In genomic region chr6:53067799-53068442, GRCh38 we compare ENCODE assay signal across 3 cellular contexts.
TF ChIP-seq lines count a peak whose summit lies in the region.

No MANE protein-coding gene starts in this region.

TF ChIP-seq in SK-N-SH, 30 proteins besides CTCF, POLR2A, EP300 and RAD21:
- TF ChIP-seq GATA2 (CRISPR knock-in tag; IDR thresholded peaks at IDR 0.05), result 0 out of 2 replicates have a peak, but pooled peaks have one; percentile 17
- TF ChIP-seq POLR2AphosphoS5 (IDR thresholded peaks at IDR 0.05; ENCODE audit: low read depth, low read length), result no peak

TF ChIP-seq in SK-N-SH treated with all-trans-retinoic acid at 6 μM for 48 hours, 23 proteins besides CTCF, POLR2A, EP300 and RAD21:
- TF ChIP-seq ARNTL (CRISPR knock-in tag; IDR thresholded peaks at IDR 0.05; ENCODE audit: borderline replicate concordance, low read depth) (no peak), TCF4 (CRISPR knock-in tag; IDR thresholded peaks at IDR 0.05; ENCODE audit: borderline replicate concordance) (no peak), ESRRG (CRISPR knock-in tag; IDR thresholded peaks at IDR 0.05) (no peak), CREB5 (CRISPR knock-in tag; IDR thresholded peaks at IDR 0.05; ENCODE audit: low read depth) (no peak)

TF ChIP-seq in K562, 482 proteins besides CTCF, POLR2A, EP300 and RAD21 (continues in another document):
- TF ChIP-seq TAF15 (IDR thresholded peaks at IDR 0.05; ENCODE audit: low read depth, low read length) (no peak), ZNF764 (CRISPR knock-in tag; IDR thresholded peaks at IDR 0.05; ENCODE audit: low read depth) (no peak), POLR2B (IDR thresholded peaks at IDR 0.05; ENCODE audit: low read depth, partially characterized antibody) (no peak), CBFA2T3 (IDR thresholded peaks at IDR 0.05) (peak; percentile 94), MIER1 (IDR thresholded peaks at IDR 0.05; ENCODE audit: low read depth) (no peak), ILF3 (IDR thresholded peaks at IDR 0.05; ENCODE audit: borderline replicate concordance) (peak; percentile 61; the same call in 1 of the 2 replicates), IRF2 (CRISPR knock-in tag; IDR thresholded peaks at IDR 0.05) (no peak), CBX8 (IDR thresholded peaks at IDR 0.05; ENCODE audit: borderline replicate concordance, extremely low read depth, low read depth, low read length, poor library complexity, severe bottlenecking) (no peak), ZNF23 (CRISPR knock-in tag; IDR thresholded peaks at IDR 0.05) (no peak), ZNF24 (IDR thresholded peaks at IDR 0.05) (no peak), ZNF212 (CRISPR knock-in tag; IDR thresholded peaks at IDR 0.05) (no peak), VEZF1 (CRISPR knock-in tag; IDR thresholded peaks at IDR 0.05) (peak; percentile 82), ELF2 (CRISPR knock-in tag; IDR thresholded peaks at IDR 0.05) (no peak), USF2 (CRISPR knock-in tag; IDR thresholded peaks at IDR 0.05) (no peak), ZNF175 (CRISPR knock-in tag; IDR thresholded peaks at IDR 0.05; ENCODE audit: low read depth) (no peak), ZNF592 (IDR thresholded peaks at IDR 0.05) (0 out of 2 replicates have a peak, but pooled peaks have one; percentile 33), ZNF644 (tag; IDR thresholded peaks at IDR 0.05; ENCODE audit: low read depth) (no peak), MGA (IDR thresholded peaks at IDR 0.05) (no peak), ZKSCAN1 (IDR thresholded peaks at IDR 0.05; ENCODE audit: low read depth, low read length) (no peak; the same call in 1 of the 2 replicates), KLF13 (tag; IDR thresholded peaks at IDR 0.05; ENCODE audit: borderline replicate concordance, low read depth) (no peak), NFIX (CRISPR knock-in tag; IDR thresholded peaks at IDR 0.05; ENCODE audit: low read depth) (no peak), BACH1 (tag; IDR thresholded peaks at IDR 0.05) (no peak)
- TF ChIP-seq, protein P1, sequence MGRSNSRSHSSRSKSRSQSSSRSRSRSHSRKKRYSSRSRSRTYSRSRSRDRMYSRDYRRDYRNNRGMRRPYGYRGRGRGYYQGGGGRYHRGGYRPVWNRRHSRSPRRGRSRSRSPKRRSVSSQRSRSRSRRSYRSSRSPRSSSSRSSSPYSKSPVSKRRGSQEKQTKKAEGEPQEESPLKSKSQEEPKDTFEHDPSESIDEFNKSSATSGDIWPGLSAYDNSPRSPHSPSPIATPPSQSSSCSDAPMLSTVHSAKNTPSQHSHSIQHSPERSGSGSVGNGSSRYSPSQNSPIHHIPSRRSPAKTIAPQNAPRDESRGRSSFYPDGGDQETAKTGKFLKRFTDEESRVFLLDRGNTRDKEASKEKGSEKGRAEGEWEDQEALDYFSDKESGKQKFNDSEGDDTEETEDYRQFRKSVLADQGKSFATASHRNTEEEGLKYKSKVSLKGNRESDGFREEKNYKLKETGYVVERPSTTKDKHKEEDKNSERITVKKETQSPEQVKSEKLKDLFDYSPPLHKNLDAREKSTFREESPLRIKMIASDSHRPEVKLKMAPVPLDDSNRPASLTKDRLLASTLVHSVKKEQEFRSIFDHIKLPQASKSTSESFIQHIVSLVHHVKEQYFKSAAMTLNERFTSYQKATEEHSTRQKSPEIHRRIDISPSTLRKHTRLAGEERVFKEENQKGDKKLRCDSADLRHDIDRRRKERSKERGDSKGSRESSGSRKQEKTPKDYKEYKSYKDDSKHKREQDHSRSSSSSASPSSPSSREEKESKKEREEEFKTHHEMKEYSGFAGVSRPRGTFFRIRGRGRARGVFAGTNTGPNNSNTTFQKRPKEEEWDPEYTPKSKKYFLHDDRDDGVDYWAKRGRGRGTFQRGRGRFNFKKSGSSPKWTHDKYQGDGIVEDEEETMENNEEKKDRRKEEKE (IDR thresholded peaks at IDR 0.05; ENCODE audit: borderline replicate concordance in 1 of 2, control insufficient read depth in 1 of 2, low read depth in 2 of 2, low read length in 1 of 2), result 0 out of 4 replicates have a peak, but pooled peaks of 1 of the 2 experiments have one; percentile 42
- TF ChIP-seq, protein P2, sequence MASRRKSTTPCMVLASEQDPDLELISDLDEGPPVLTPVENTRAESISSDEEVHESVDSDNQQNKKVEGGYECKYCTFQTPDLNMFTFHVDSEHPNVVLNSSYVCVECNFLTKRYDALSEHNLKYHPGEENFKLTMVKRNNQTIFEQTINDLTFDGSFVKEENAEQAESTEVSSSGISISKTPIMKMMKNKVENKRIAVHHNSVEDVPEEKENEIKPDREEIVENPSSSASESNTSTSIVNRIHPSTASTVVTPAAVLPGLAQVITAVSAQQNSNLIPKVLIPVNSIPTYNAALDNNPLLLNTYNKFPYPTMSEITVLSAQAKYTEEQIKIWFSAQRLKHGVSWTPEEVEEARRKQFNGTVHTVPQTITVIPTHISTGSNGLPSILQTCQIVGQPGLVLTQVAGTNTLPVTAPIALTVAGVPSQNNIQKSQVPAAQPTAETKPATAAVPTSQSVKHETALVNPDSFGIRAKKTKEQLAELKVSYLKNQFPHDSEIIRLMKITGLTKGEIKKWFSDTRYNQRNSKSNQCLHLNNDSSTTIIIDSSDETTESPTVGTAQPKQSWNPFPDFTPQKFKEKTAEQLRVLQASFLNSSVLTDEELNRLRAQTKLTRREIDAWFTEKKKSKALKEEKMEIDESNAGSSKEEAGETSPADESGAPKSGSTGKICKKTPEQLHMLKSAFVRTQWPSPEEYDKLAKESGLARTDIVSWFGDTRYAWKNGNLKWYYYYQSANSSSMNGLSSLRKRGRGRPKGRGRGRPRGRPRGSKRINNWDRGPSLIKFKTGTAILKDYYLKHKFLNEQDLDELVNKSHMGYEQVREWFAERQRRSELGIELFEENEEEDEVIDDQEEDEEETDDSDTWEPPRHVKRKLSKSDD (conservative IDR thresholded peaks at IDR 0.05; ENCODE audit: low read length), result no peak
- TF ChIP-seq, protein P3, sequence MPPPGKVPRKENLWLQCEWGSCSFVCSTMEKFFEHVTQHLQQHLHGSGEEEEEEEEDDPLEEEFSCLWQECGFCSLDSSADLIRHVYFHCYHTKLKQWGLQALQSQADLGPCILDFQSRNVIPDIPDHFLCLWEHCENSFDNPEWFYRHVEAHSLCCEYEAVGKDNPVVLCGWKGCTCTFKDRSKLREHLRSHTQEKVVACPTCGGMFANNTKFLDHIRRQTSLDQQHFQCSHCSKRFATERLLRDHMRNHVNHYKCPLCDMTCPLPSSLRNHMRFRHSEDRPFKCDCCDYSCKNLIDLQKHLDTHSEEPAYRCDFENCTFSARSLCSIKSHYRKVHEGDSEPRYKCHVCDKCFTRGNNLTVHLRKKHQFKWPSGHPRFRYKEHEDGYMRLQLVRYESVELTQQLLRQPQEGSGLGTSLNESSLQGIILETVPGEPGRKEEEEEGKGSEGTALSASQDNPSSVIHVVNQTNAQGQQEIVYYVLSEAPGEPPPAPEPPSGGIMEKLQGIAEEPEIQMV (tag; conservative IDR thresholded peaks at IDR 0.05; ENCODE audit: low read depth), result no peak
